Comparison of ENCODE assay signal across 8 cellular contexts in genomic region chr1:25616080-25616931, GRCh38. TPM values are rescaled to one million over a fixed set of nuclear protein-coding genes. Genes with fewer than 3 reads are reported as not detected.
DNase-seq lines count a peak whose midpoint lies in the region; ATAC-seq and TF ChIP-seq lines count a peak whose summit lies in the region.

MAN1C1 (plus strand) TSS chr1:25616791; CDS start chr1:25617798, 1,007 bp downstream.

- peaks cover 6% of the 10 kb centered on the region for H3K27me3 ChIP-seq in hepatocyte
- H3K27me3 ChIP-seq in rectal smooth muscle tissue (ENCODE audit: control insufficient read depth, insufficient read depth, low read length) = no peaks in the 10 kb centered on the region
- no peaks in the 10 kb centered on the region for H3K27me3 ChIP-seq in aorta (ENCODE audit: control insufficient read depth in 1 of 2, insufficient read depth in 2 of 2, low read length in 1 of 2)

- DNase-seq in NCI-H1436 (lab: John Stamatoyannopoulos, UW) = peak; percentile 80
- peak; percentile 76 for DNase-seq in T-helper 2 cell treated with Interferon-gamma antibody and Interleukin-4, amounts not matched to agents 5 μg/mL and 100 μg/mL, for 36 hours (ENCODE audit: low spot score)
- DNase-seq in astrocyte of the cerebellum (ENCODE audit: low read depth) = peak; percentile 39
- peak; percentile 95 for DNase-seq in hepatocyte (ENCODE audit: low spot score)
- peak; percentile 93 to 96 for DNase-seq in aorta

- H3K4me1 Mint-ChIP-seq in T-helper 2 cell treated with Interferon-gamma antibody and Interleukin-4, amounts not matched to agents 5 μg/mL and 100 μg/mL, for 36 hours (ENCODE audit: low read depth) = peaks cover 48% of the 10 kb centered on the region

- H3K27ac Mint-ChIP-seq in T-helper 2 cell treated with Interferon-gamma antibody and Interleukin-4, amounts not matched to agents 5 μg/mL and 100 μg/mL, for 36 hours = no peak within 1 kb of the TSS

- peak; percentile 58 for ATAC-seq in HG02588 (IDR thresholded peaks at IDR 0.05; ENCODE audit: unreplicated experiment)
- peak; percentile 93 for ATAC-seq in aorta (ENCODE audit: low FRiP score)

- H3K9me2 ChIP-seq in hepatocyte (replicated peaks; ENCODE audit: insufficient read depth) = no peaks in the 10 kb centered on the region

- TF ChIP-seq CTCF in astrocyte of the cerebellum (IDR thresholded peaks at IDR 0.05; ENCODE audit: low read depth, low read length, missing control alignments) (peak; percentile 36), hepatocyte (IDR thresholded peaks at IDR 0.05; ENCODE audit: poor library complexity) (peak; percentile 47)

- H3K36me3 ChIP-seq in hepatocyte (replicated peaks; ENCODE audit: insufficient read depth, low read depth) = no peaks in the 10 kb centered on the region
- no peaks in the 10 kb centered on the region for H3K36me3 ChIP-seq in rectal smooth muscle tissue (ENCODE audit: control insufficient read depth, insufficient read depth, low read length)
- H3K36me3 ChIP-seq in aorta (ENCODE audit: control insufficient read depth in 1 of 2, insufficient read depth in 2 of 2, low read length in 1 of 2) = no peaks in the 10 kb centered on the region

- peak within 1 kb of the TSS; percentile 100 for H3K4me2 ChIP-seq in hepatocyte

- H2AFZ ChIP-seq in hepatocyte = peak within 1 kb of the TSS; percentile 84

- H3K79me2 ChIP-seq in hepatocyte = peaks cover 21% of the 10 kb centered on the region

- H3K27me3 Mint-ChIP-seq in T-helper 2 cell treated with Interferon-gamma antibody and Interleukin-4, amounts not matched to agents 5 μg/mL and 100 μg/mL, for 36 hours (ENCODE audit: low read depth) = peaks cover 74% of the 10 kb centered on the region

- H3K9me3 ChIP-seq in hepatocyte (ENCODE audit: low read depth) = no peaks in the 10 kb centered on the region
- no peaks in the 10 kb centered on the region for H3K9me3 ChIP-seq in aorta (ENCODE audit: control insufficient read depth, low read length)

- 3% methylated on average over 27 of the region's 107 CpGs for WGBS in hepatocyte (ENCODE audit: low lambda C conversion rate, missing lambda C conversion rate)
- 0 to 1% methylated on average over 61 to 107 of the region's 107 CpGs for WGBS in aorta, 2 donors

- intact Hi-C loops in aorta (cut with DNase I) = loop anchor here (2.0 to 5.0 kb wide), 6 partner anchors 41 to 181 kb away; no protein-coding TSS in a partner anchor

- H3K36me3 Mint-ChIP-seq in T-helper 2 cell treated with Interferon-gamma antibody and Interleukin-4, amounts not matched to agents 5 μg/mL and 100 μg/mL, for 36 hours (ENCODE audit: low read depth) = peaks cover 14% of the 10 kb centered on the region

- no peak within 1 kb of the TSS for H3K9ac ChIP-seq in rectal smooth muscle tissue (ENCODE audit: low read length)

- H3K4me1 ChIP-seq in hepatocyte (ENCODE audit: insufficient read depth) = peaks cover 26% of the 10 kb centered on the region
- H3K4me1 ChIP-seq in rectal smooth muscle tissue (ENCODE audit: control insufficient read depth, insufficient read depth, low read length) = peaks cover 8% of the 10 kb centered on the region
- peaks cover 0 to 6% of the 10 kb centered on the region in 2 donors for H3K4me1 ChIP-seq in aorta (ENCODE audit: control insufficient read depth in 1 of 2, insufficient read depth in 2 of 2, low read length in 2 of 2)

- H3K4me3 Mint-ChIP-seq in T-helper 2 cell treated with Interferon-gamma antibody and Interleukin-4, amounts not matched to agents 5 μg/mL and 100 μg/mL, for 36 hours = peak within 1 kb of the TSS; percentile 57

- in situ Hi-C loops in astrocyte of the cerebellum (cut with HindIII; ENCODE audit: low sequenced_read_pairs) = no loop called here

- H3K27ac ChIP-seq in hepatocyte (peak within 1 kb of the TSS; percentile 63), rectal smooth muscle tissue (ENCODE audit: low read depth, low read length) (peak within 1 kb of the TSS; percentile 79), aorta (ENCODE audit: low read depth in 1 of 2, low read length in 2 of 2) (peak within 1 kb of the TSS in 1 of 2 donors; percentile 53)

- H3K4me3 ChIP-seq in GM08714 (ENCODE audit: low read length) = peak within 1 kb of the TSS; percentile 82; the same call in 1 of the 2 replicates
- H3K4me3 ChIP-seq in astrocyte of the cerebellum (ENCODE audit: low read depth, low read length) = peak within 1 kb of the TSS; percentile 52
- peak within 1 kb of the TSS; percentile 92 for H3K4me3 ChIP-seq in hepatocyte
- H3K4me3 ChIP-seq in rectal smooth muscle tissue (ENCODE audit: low read length) = peak within 1 kb of the TSS; percentile 72
- H3K4me3 ChIP-seq in aorta (ENCODE audit: low read length in 2 of 2) = peak within 1 kb of the TSS; percentile 58 to 79

- H3K9me3 Mint-ChIP-seq in T-helper 2 cell treated with Interferon-gamma antibody and Interleukin-4, amounts not matched to agents 5 μg/mL and 100 μg/mL, for 36 hours = no peaks in the 10 kb centered on the region

- H4K20me1 ChIP-seq in hepatocyte (ENCODE audit: insufficient read depth, poor library complexity, severe bottlenecking) = no peaks in the 10 kb centered on the region

RNA-seq across cellular contexts. Expression of gene MAN1C1, which starts in this region (rescaled TPM):
- total RNA-seq in hepatocyte (19.9 and 20.6 TPM in 2 replicates), aorta (10 to 100 TPM; 13.5 to 32.2 TPM)
- polyA plus RNA-seq in hepatocyte (24.6 and 29.3 TPM in 2 replicates), aorta (10 to 100 TPM in 1 of 2 donors, 1 to 10 TPM in 1; 2.8 to 15.5 TPM)

Comparison
In these comparisons a context has a peak if more than half of its experiments do, and no peak if none do; other contexts are left out.
1. DNase-seq: peak in every context shown above with its lines; median percentile 95 in hepatocyte; 94 in aorta; 80 in NCI-H1436; 76 in T-helper 2 cell treated with Interferon-gamma antibody and Interleukin-4, amounts not matched to agents 5 μg/mL and 100 μg/mL, for 36 hours; 39 in astrocyte of the cerebellum.